In genomic region chr3:72068621-72069020, GRCh38 we compare ENCODE assay signal across 25 cellular contexts.
"Had no signal": no experiment of that assay in that cellular context is flagged by ENCODE, and none has a peak within 500 bp of the region (broad histone marks: within the 10 kb centered on the region; RNA-seq: fewer than 3 reads in every experiment).

No MANE protein-coding gene starts in this region.

- H3K4me3 ChIP-seq: dorsolateral prefrontal cortex, esophagus squamous epithelium, gastrocnemius medialis, transverse colon, uterus had no signal

- H3K4me1 ChIP-seq: esophagus squamous epithelium, gastrocnemius medialis, transverse colon, uterus had no signal

- ATAC-seq: activated naive CD8-positive, alpha-beta T cell treated with anti-CD3 and anti-CD28 coated beads, Interleukin-2, amount 50 U/mL, for 24 hours; gastrocnemius medialis; left ventricle myocardium superior; natural killer cell; sciatic nerve; stimulated activated naive B cell treated with anti-CD40 and anti-IgM and Interleukin-4, amounts not matched to agents 10 μg/mL and 1 μg/mL and 100 μg/mL, for 72 hours had no signal

- H3K27me3 ChIP-seq: brain microvascular endothelial cell, dorsolateral prefrontal cortex, esophagus squamous epithelium, gastrocnemius medialis, transverse colon, uterus had no signal

- DNase-seq: activated B cell treated with CpG ODN at 0.5 μM for 24 hours; activated CD4-positive, alpha-beta memory T cell treated with anti-CD3 and anti-CD28 coated beads for 36 hours; activated CD4-positive, alpha-beta T cell treated with anti-CD3 and anti-CD28 coated beads for 4 hours; activated effector memory CD4-positive, alpha-beta T cell treated with Interleukin-2 at 50 U/mL for 16 hours; activated naive CD4-positive, alpha-beta T cell treated with anti-CD3 and anti-CD28 coated beads, Interleukin-2, amount 50 U/mL, for 16 hours; activated naive CD8-positive, alpha-beta T cell treated with anti-CD3 and anti-CD28 coated beads, Interleukin-2, amount 50 U/mL, for 24 hours; activated T-cell treated with anti-CD3 and anti-CD28 coated beads, Interleukin-2, amount 50 U/mL, for 48 hours; aorta; brain microvascular endothelial cell; central memory CD4-positive, alpha-beta T cell; dorsolateral prefrontal cortex; endodermal cell; esophagus squamous epithelium; gastrocnemius medialis; hypothalamus; left ventricle myocardium superior; mammary epithelial cell; midbrain; natural killer cell; stimulated activated CD4-positive, alpha-beta T cell treated with anti-CD3 and anti-CD28 coated beads, Interleukin-2, amount 100 ng/mL, for 48 hours; stimulated activated CD8-positive, alpha-beta memory T cell treated with anti-CD3 and anti-CD28 coated beads, Interleukin-4, amount 100 ng/mL, for 48 hours; stimulated activated naive B cell treated with anti-CD40 and anti-IgM and Interleukin-4, amounts not matched to agents 10 μg/mL and 1 μg/mL and 100 μg/mL, for 72 hours; transverse colon; uterus had no signal

- H3K27ac ChIP-seq: brain microvascular endothelial cell, dorsolateral prefrontal cortex, esophagus squamous epithelium, gastrocnemius medialis, transverse colon, uterus had no signal

- H3K9me3 ChIP-seq: esophagus squamous epithelium, gastrocnemius medialis, transverse colon, uterus had no signal

- H3K36me3 ChIP-seq: brain microvascular endothelial cell, esophagus squamous epithelium, gastrocnemius medialis, transverse colon, uterus had no signal
